ENCODE assay signal across 2 cellular contexts in the genomic region with DNA sequence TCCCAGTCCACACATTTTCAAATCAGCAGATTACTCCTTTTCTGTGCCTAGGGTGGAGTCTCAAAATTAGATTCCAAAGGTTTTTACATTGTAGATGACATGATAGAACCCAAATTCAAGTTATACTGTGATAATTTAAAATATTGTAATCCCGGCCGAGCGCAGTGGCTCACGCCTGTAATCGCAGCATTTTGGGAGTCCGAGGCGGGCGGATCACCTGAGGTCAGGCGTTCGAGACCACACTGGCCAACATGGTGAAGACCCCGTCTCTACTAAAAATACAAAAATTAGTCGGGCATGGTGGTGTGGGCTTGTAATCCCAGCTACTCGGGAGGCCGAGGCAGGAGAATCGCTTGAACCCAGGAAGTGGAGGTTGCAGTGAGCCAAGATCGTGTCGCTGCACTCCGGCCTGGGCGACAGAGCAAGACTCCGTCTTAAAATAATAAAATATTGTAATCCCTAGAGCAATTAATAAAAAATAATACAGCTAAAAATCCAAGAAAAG.
TF ChIP-seq lines count a peak whose summit lies in the region.

No MANE protein-coding gene starts in this region.

TF ChIP-seq in SK-N-SH, 30 proteins besides CTCF, POLR2A, EP300 and RAD21 (continued from another document):
- TF ChIP-seq, protein P1, sequence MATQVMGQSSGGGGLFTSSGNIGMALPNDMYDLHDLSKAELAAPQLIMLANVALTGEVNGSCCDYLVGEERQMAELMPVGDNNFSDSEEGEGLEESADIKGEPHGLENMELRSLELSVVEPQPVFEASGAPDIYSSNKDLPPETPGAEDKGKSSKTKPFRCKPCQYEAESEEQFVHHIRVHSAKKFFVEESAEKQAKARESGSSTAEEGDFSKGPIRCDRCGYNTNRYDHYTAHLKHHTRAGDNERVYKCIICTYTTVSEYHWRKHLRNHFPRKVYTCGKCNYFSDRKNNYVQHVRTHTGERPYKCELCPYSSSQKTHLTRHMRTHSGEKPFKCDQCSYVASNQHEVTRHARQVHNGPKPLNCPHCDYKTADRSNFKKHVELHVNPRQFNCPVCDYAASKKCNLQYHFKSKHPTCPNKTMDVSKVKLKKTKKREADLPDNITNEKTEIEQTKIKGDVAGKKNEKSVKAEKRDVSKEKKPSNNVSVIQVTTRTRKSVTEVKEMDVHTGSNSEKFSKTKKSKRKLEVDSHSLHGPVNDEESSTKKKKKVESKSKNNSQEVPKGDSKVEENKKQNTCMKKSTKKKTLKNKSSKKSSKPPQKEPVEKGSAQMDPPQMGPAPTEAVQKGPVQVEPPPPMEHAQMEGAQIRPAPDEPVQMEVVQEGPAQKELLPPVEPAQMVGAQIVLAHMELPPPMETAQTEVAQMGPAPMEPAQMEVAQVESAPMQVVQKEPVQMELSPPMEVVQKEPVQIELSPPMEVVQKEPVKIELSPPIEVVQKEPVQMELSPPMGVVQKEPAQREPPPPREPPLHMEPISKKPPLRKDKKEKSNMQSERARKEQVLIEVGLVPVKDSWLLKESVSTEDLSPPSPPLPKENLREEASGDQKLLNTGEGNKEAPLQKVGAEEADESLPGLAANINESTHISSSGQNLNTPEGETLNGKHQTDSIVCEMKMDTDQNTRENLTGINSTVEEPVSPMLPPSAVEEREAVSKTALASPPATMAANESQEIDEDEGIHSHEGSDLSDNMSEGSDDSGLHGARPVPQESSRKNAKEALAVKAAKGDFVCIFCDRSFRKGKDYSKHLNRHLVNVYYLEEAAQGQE (IDR thresholded peaks at IDR 0.05; ENCODE audit: low read depth, low read length), result no peak
- TF ChIP-seq TAF1 (IDR thresholded peaks at IDR 0.05; ENCODE audit: borderline replicate concordance, low read depth, low read length) (no peak), RCOR1 (IDR thresholded peaks at IDR 0.05; ENCODE audit: low read length) (no peak), RFX5 (IDR thresholded peaks at IDR 0.05; ENCODE audit: low read length) (no peak), CHD2 (IDR thresholded peaks at IDR 0.05; ENCODE audit: low read length, partially characterized antibody) (no peak), NRF1 (IDR thresholded peaks at IDR 0.05; ENCODE audit: low read depth, low read length) (no peak), SMC3 (IDR thresholded peaks at IDR 0.05; ENCODE audit: low read depth, low read length) (no peak), RXRA (IDR thresholded peaks at IDR 0.05; ENCODE audit: borderline replicate concordance, low read depth) (no peak), FOXJ3 (CRISPR knock-in tag; IDR thresholded peaks at IDR 0.05) (no peak), TEAD4 (IDR thresholded peaks at IDR 0.05; ENCODE audit: borderline replicate concordance, insufficient read depth) (no peak), TCF12 (IDR thresholded peaks at IDR 0.05) (no peak)
- TF ChIP-seq, protein P2, sequence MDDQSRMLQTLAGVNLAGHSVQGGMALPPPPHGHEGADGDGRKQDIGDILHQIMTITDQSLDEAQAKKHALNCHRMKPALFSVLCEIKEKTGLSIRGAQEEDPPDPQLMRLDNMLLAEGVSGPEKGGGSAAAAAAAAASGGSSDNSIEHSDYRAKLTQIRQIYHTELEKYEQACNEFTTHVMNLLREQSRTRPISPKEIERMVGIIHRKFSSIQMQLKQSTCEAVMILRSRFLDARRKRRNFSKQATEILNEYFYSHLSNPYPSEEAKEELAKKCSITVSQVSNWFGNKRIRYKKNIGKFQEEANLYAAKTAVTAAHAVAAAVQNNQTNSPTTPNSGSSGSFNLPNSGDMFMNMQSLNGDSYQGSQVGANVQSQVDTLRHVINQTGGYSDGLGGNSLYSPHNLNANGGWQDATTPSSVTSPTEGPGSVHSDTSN (IDR thresholded peaks at IDR 0.05), result no peak
- TF ChIP-seq, protein P3, sequence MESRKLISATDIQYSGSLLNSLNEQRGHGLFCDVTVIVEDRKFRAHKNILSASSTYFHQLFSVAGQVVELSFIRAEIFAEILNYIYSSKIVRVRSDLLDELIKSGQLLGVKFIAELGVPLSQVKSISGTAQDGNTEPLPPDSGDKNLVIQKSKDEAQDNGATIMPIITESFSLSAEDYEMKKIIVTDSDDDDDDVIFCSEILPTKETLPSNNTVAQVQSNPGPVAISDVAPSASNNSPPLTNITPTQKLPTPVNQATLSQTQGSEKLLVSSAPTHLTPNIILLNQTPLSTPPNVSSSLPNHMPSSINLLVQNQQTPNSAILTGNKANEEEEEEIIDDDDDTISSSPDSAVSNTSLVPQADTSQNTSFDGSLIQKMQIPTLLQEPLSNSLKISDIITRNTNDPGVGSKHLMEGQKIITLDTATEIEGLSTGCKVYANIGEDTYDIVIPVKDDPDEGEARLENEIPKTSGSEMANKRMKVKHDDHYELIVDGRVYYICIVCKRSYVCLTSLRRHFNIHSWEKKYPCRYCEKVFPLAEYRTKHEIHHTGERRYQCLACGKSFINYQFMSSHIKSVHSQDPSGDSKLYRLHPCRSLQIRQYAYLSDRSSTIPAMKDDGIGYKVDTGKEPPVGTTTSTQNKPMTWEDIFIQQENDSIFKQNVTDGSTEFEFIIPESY (IDR thresholded peaks at IDR 0.05; ENCODE audit: borderline replicate concordance, low read depth), result no peak
- TF ChIP-seq, protein P4, sequence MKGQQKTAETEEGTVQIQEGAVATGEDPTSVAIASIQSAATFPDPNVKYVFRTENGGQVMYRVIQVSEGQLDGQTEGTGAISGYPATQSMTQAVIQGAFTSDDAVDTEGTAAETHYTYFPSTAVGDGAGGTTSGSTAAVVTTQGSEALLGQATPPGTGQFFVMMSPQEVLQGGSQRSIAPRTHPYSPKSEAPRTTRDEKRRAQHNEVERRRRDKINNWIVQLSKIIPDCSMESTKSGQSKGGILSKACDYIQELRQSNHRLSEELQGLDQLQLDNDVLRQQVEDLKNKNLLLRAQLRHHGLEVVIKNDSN (IDR thresholded peaks at IDR 0.05; ENCODE audit: borderline replicate concordance, low read depth), result no peak
- TF ChIP-seq, protein P5, sequence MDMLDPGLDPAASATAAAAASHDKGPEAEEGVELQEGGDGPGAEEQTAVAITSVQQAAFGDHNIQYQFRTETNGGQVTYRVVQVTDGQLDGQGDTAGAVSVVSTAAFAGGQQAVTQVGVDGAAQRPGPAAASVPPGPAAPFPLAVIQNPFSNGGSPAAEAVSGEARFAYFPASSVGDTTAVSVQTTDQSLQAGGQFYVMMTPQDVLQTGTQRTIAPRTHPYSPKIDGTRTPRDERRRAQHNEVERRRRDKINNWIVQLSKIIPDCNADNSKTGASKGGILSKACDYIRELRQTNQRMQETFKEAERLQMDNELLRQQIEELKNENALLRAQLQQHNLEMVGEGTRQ (IDR thresholded peaks at IDR 0.05; ENCODE audit: borderline replicate concordance, low read depth, low read length), result no peak

TF ChIP-seq in SK-N-SH treated with all-trans-retinoic acid at 6 μM for 48 hours, 23 proteins besides CTCF, POLR2A, EP300 and RAD21 (continued from another document):
- no peak for TF ChIP-seq ZFP30 (CRISPR knock-in tag; IDR thresholded peaks at IDR 0.05)
- TF ChIP-seq, protein P6, sequence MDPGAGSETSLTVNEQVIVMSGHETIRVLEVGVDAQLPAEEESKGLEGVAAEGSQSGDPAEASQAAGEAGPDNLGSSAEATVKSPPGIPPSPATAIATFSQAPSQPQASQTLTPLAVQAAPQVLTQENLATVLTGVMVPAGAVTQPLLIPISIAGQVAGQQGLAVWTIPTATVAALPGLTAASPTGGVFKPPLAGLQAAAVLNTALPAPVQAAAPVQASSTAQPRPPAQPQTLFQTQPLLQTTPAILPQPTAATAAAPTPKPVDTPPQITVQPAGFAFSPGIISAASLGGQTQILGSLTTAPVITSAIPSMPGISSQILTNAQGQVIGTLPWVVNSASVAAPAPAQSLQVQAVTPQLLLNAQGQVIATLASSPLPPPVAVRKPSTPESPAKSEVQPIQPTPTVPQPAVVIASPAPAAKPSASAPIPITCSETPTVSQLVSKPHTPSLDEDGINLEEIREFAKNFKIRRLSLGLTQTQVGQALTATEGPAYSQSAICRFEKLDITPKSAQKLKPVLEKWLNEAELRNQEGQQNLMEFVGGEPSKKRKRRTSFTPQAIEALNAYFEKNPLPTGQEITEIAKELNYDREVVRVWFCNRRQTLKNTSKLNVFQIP (CRISPR knock-in tag; IDR thresholded peaks at IDR 0.05; ENCODE audit: borderline replicate concordance, low read depth), result no peak
- no peak for TF ChIP-seq BACH2 (CRISPR knock-in tag; IDR thresholded peaks at IDR 0.05; ENCODE audit: borderline replicate concordance)
- no peak for TF ChIP-seq ISL1 (CRISPR knock-in tag; IDR thresholded peaks at IDR 0.05)
- TF ChIP-seq, protein P7, sequence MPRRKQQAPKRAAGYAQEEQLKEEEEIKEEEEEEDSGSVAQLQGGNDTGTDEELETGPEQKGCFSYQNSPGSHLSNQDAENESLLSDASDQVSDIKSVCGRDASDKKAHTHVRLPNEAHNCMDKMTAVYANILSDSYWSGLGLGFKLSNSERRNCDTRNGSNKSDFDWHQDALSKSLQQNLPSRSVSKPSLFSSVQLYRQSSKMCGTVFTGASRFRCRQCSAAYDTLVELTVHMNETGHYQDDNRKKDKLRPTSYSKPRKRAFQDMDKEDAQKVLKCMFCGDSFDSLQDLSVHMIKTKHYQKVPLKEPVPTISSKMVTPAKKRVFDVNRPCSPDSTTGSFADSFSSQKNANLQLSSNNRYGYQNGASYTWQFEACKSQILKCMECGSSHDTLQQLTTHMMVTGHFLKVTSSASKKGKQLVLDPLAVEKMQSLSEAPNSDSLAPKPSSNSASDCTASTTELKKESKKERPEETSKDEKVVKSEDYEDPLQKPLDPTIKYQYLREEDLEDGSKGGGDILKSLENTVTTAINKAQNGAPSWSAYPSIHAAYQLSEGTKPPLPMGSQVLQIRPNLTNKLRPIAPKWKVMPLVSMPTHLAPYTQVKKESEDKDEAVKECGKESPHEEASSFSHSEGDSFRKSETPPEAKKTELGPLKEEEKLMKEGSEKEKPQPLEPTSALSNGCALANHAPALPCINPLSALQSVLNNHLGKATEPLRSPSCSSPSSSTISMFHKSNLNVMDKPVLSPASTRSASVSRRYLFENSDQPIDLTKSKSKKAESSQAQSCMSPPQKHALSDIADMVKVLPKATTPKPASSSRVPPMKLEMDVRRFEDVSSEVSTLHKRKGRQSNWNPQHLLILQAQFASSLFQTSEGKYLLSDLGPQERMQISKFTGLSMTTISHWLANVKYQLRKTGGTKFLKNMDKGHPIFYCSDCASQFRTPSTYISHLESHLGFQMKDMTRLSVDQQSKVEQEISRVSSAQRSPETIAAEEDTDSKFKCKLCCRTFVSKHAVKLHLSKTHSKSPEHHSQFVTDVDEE (CRISPR knock-in tag; IDR thresholded peaks at IDR 0.05), result no peak
- no peak for TF ChIP-seq ZNF70 (CRISPR knock-in tag; IDR thresholded peaks at IDR 0.05)
- no peak for TF ChIP-seq ARNTL (CRISPR knock-in tag; IDR thresholded peaks at IDR 0.05; ENCODE audit: borderline replicate concordance, low read depth)
- no peak for TF ChIP-seq ZNF565 (CRISPR knock-in tag; conservative IDR thresholded peaks at IDR 0.05; ENCODE audit: low read depth)
- TF ChIP-seq, protein P8, sequence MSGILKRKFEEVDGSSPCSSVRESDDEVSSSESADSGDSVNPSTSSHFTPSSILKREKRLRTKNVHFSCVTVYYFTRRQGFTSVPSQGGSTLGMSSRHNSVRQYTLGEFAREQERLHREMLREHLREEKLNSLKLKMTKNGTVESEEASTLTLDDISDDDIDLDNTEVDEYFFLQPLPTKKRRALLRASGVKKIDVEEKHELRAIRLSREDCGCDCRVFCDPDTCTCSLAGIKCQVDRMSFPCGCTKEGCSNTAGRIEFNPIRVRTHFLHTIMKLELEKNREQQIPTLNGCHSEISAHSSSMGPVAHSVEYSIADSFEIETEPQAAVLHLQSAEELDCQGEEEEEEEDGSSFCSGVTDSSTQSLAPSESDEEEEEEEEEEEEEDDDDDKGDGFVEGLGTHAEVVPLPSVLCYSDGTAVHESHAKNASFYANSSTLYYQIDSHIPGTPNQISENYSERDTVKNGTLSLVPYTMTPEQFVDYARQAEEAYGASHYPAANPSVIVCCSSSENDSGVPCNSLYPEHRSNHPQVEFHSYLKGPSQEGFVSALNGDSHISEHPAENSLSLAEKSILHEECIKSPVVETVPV (CRISPR knock-in tag; IDR thresholded peaks at IDR 0.05), result no peak
